15 cellular contexts compared by ENCODE assay signal in the genomic region with DNA sequence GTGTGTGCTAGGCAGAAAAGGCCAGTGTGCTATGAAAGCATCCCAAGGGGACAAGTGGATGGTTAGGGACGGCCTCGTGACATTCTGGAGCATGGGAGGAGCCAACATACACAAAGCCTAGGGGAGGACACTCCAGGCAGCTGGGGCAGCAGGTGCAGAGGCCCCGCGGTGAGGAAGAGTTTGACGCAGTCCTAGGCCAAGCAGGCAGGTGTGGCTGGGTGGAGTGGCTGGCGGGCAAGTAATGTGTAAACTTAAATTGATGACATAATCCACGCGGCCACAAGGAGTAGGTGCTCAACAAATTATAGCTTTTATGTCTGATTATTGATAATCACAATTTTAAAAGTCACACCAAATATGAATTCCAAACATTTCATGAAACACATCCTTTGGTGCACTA.
DNase-seq lines count a peak whose midpoint lies in the region; ATAC-seq, FAIRE-seq and TF ChIP-seq lines count a peak whose summit lies in the region.
"Had no signal": no experiment of that assay in that cellular context is flagged by ENCODE, and none has a peak within 500 bp of the region (broad histone marks: within the 10 kb centered on the region; RNA-seq: fewer than 3 reads in every experiment).

No MANE protein-coding gene starts in this region.

- H3K4me1 Mint-ChIP-seq in activated T-cell treated with anti-CD3 and anti-CD28 coated beads, Interleukin-2, amount 50 U/mL, for 24 hours (ENCODE audit: low read depth) = peaks cover 24% of the 10 kb centered on the region
- peaks cover 7% of the 10 kb centered on the region for H3K4me1 Mint-ChIP-seq in activated T-cell treated with anti-CD3 and anti-CD28 coated beads, Interleukin-2, amount 50 U/mL, for 72 hours (ENCODE audit: low read depth)

- H3K27me3 Mint-ChIP-seq in activated T-cell treated with anti-CD3 and anti-CD28 coated beads, Interleukin-2, amount 50 U/mL, for 24 hours = peaks cover 30% of the 10 kb centered on the region
- peaks cover 21% of the 10 kb centered on the region for H3K27me3 Mint-ChIP-seq in activated T-cell treated with anti-CD3 and anti-CD28 coated beads, Interleukin-2, amount 50 U/mL, for 72 hours (ENCODE audit: low read depth)

- no peak overlapping the region for H3K27ac Mint-ChIP-seq in activated T-cell treated with anti-CD3 and anti-CD28 coated beads, Interleukin-2, amount 50 U/mL, for 24 hours
- no peak overlapping the region for H3K27ac Mint-ChIP-seq in activated T-cell treated with anti-CD3 and anti-CD28 coated beads, Interleukin-2, amount 50 U/mL, for 72 hours
- H3K27ac Mint-ChIP-seq: activated CD4-positive, alpha-beta T cell treated with anti-CD3 and anti-CD28 coated beads for 36 hours had no signal

- H3K4me1 ChIP-seq in colonic mucosa (no peaks in the 10 kb centered on the region), tibial artery (peaks cover 0 to 73% (median 50%) of the 10 kb centered on the region in 4 donors), esophagus squamous epithelium (peaks cover 0 to 31% (median 14%) of the 10 kb centered on the region in 3 donors)

- FAIRE-seq in D721Med (lab: Jason Lieb, UNC) = no peak

- H3K4me3 Mint-ChIP-seq in activated T-cell treated with anti-CD3 and anti-CD28 coated beads, Interleukin-2, amount 50 U/mL, for 24 hours = no peak overlapping the region
- H3K4me3 Mint-ChIP-seq in activated T-cell treated with anti-CD3 and anti-CD28 coated beads, Interleukin-2, amount 50 U/mL, for 72 hours = no peak overlapping the region
- H3K4me3 Mint-ChIP-seq: activated CD4-positive, alpha-beta T cell treated with anti-CD3 and anti-CD28 coated beads for 36 hours had no signal

- H3K27ac ChIP-seq in colonic mucosa = no peak overlapping the region
- H3K27ac ChIP-seq in tibial artery = peak overlapping the region; percentile 50 to 63
- no peak overlapping the region for H3K27ac ChIP-seq in esophagus squamous epithelium

- 77 to 85% methylated on average over 8 of the region's 8 CpGs for WGBS in esophagus squamous epithelium, 2 donors

- TF ChIP-seq POLR2A in esophagus squamous epithelium (IDR thresholded peaks at IDR 0.05) = no peak

- intact Hi-C loops in colonic mucosa (cut with DNase I) = no loop called here
- intact Hi-C loops in tibial artery (cut with DNase I; ENCODE audit: low total_unique reads) = no loop called here
- intact Hi-C loops in esophagus squamous epithelium (cut with DNase I) = loop anchor here (5.0 kb wide), 1 partner anchor 43 kb away; no protein-coding TSS in a partner anchor

- no peaks in the 10 kb centered on the region for H3K27me3 ChIP-seq in colonic mucosa
- H3K27me3 ChIP-seq in tibial artery = no peaks in the 10 kb centered on the region
- H3K27me3 ChIP-seq in esophagus squamous epithelium = peaks cover 0 to 19% (median 0%) of the 10 kb centered on the region in 4 donors

- H3K9me3 ChIP-seq in colonic mucosa = no peaks in the 10 kb centered on the region
- H3K9me3 ChIP-seq in tibial artery = no peaks in the 10 kb centered on the region
- H3K9me3 ChIP-seq in esophagus squamous epithelium = no peaks in the 10 kb centered on the region

- no peaks in the 10 kb centered on the region for H3K36me3 Mint-ChIP-seq in activated T-cell treated with anti-CD3 and anti-CD28 coated beads, Interleukin-2, amount 50 U/mL, for 24 hours (ENCODE audit: low read depth)
- H3K36me3 Mint-ChIP-seq in activated T-cell treated with anti-CD3 and anti-CD28 coated beads, Interleukin-2, amount 50 U/mL, for 72 hours (ENCODE audit: insufficient read depth in 2 of 2) = no peaks in the 10 kb centered on the region

- TF ChIP-seq CTCF in colonic mucosa (IDR thresholded peaks at IDR 0.05) = no peak
- TF ChIP-seq CTCF in tibial artery (IDR thresholded peaks at IDR 0.05) = no peak
- TF ChIP-seq CTCF in D721Med (IDR thresholded peaks at IDR 0.05; ENCODE audit: insufficient read depth, missing control alignments) = no peak
- TF ChIP-seq CTCF in esophagus squamous epithelium (IDR thresholded peaks at IDR 0.05) = no peak

- no peaks in the 10 kb centered on the region for H3K9me3 Mint-ChIP-seq in activated T-cell treated with anti-CD3 and anti-CD28 coated beads, Interleukin-2, amount 50 U/mL, for 24 hours
- no peaks in the 10 kb centered on the region for H3K9me3 Mint-ChIP-seq in activated T-cell treated with anti-CD3 and anti-CD28 coated beads, Interleukin-2, amount 50 U/mL, for 72 hours

- H3K9ac ChIP-seq in colonic mucosa (ENCODE audit: low read depth in 2 of 2, low read length in 2 of 2) = no peak overlapping the region

- peak; percentile 18 for DNase-seq in activated T-cell treated with anti-CD3 and anti-CD28 coated beads, Interleukin-2, amount 50 U/mL, for 24 hours
- DNase-seq in activated T-cell treated with anti-CD3 and anti-CD28 coated beads, Interleukin-2, amount 50 U/mL, for 72 hours = no peak
- DNase-seq in NCI-H2227 (lab: John Stamatoyannopoulos, UW; ENCODE audit: unreplicated experiment) (peak; percentile 68), colonic mucosa (peak; percentile 75), tibial artery (peak in 1 of 2 donors; percentile 68), D721Med (ENCODE audit: insufficient read length, low spot score) (no peak), esophagus squamous epithelium (lab: John Stamatoyannopoulos, UW) (no peak)
- DNase-seq: activated CD4-positive, alpha-beta T cell treated with anti-CD3 and anti-CD28 coated beads for 36 hours; activated naive CD4-positive, alpha-beta T cell treated with Interleukin-2 at 50 U/mL for 16 hours; dermis blood vessel endothelial cell; GDM1; GOT3; mammary epithelial cell had no signal

- no peak for ATAC-seq in activated T-cell treated with anti-CD3 and anti-CD28 coated beads, Interleukin-2, amount 50 U/mL, for 72 hours (replicated peaks in 1 of 2)
- no peak for ATAC-seq in GM21367 (IDR thresholded peaks at IDR 0.05; ENCODE audit: unreplicated experiment)
- ATAC-seq: activated CD4-positive, alpha-beta T cell treated with anti-CD3 and anti-CD28 coated beads for 36 hours; right cardiac atrium had no signal

- H3K4me3 ChIP-seq in colonic mucosa (no peak overlapping the region), tibial artery (no peak overlapping the region), esophagus squamous epithelium (no peak overlapping the region)

- H3K36me3 ChIP-seq in colonic mucosa (no peaks in the 10 kb centered on the region), tibial artery (no peaks in the 10 kb centered on the region), esophagus squamous epithelium (no peaks in the 10 kb centered on the region)

Comparison
In these comparisons a context has a peak if more than half of its experiments do, and no peak if none do; other contexts are left out.
1. DNase-seq: peak in activated T-cell treated with anti-CD3 and anti-CD28 coated beads, Interleukin-2, amount 50 U/mL, for 24 hours (single experiment), NCI-H2227 (single experiment) and colonic mucosa (single experiment); none in activated T-cell treated with anti-CD3 and anti-CD28 coated beads, Interleukin-2, amount 50 U/mL, for 72 hours (0 of 2), D721Med (single experiment) and esophagus squamous epithelium (single experiment).
2. H3K27ac ChIP-seq: peak in tibial artery (2 of 2); none in colonic mucosa (single experiment) and esophagus squamous epithelium (0 of 4).